In the genomic region with DNA sequence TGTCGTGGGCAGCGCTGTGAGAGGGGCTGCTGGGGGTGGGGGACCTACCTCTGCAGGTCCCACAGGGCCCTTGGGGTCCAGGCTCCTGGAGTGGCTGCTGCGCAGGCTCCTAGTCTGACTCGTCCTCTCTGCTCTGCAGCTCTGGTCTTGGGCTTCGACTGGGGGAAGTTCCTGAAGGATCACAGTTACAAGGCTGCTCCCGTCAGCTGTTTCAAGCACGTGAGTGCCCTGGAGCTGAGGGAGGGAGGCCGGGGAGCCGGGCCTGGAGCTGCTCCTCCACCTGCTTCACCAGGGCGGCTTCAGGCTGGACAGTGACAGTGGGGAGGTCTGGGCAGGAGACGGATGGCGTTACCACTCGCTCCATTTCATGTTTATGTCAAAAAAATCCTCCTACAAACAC, we compare ENCODE assay signal across 10 cellular contexts. TPM values are rescaled to one million over a fixed set of nuclear protein-coding genes. Genes with fewer than 3 reads are reported as not detected.
DNase-seq lines count a peak whose midpoint lies in the region; ATAC-seq, FAIRE-seq and TF ChIP-seq lines count a peak whose summit lies in the region.
"Had no signal": no experiment of that assay in that cellular context is flagged by ENCODE, and none has a peak within 500 bp of the region (broad histone marks: within the 10 kb centered on the region; RNA-seq: fewer than 3 reads in every experiment).

No MANE protein-coding gene starts in this region.

- TF ChIP-seq CTCF in K562 (IDR thresholded peaks at IDR 0.05 in 2 of 3, conservative IDR thresholded peaks at IDR 0.05 in 1 of 3; ENCODE audit: insufficient read depth in 2 of 3, low read depth in 1 of 3, low read length in 3 of 3): no peak
- TF ChIP-seq CTCF in kidney (IDR thresholded peaks at IDR 0.05; ENCODE audit: borderline replicate concordance, extremely low read depth, insufficient read depth): no peak
- TF ChIP-seq CTCF in upper lobe of right lung (IDR thresholded peaks at IDR 0.05): no peak
- TF ChIP-seq CTCF in SK-N-SH (IDR thresholded peaks at IDR 0.05): no peak

- H3K4me2 ChIP-seq in K562 (ENCODE audit: insufficient read depth, low read length) (no peak overlapping the region), SK-N-SH (no peak overlapping the region)

- H3K79me2 ChIP-seq in K562 (ENCODE audit: control insufficient read depth, insufficient read depth, low read length): no peaks in the 10 kb centered on the region
- no peaks in the 10 kb centered on the region for H3K79me2 ChIP-seq in SK-N-SH (ENCODE audit: insufficient read depth)

- 92% methylated on average over 9 of the region's 13 CpGs for WGBS in K562 (ENCODE audit: insufficient coverage, low coverage, missing lambda C conversion rate)
- 98% methylated on average over 5 of the region's 13 CpGs for WGBS in SK-N-SH (ENCODE audit: low lambda C conversion rate)

- H3K4me3 ChIP-seq in K562 (no peak overlapping the region), kidney (ENCODE audit: low read length in 2 of 2) (no peak overlapping the region), upper lobe of right lung (peak overlapping the region; percentile 23), SK-N-SH (ENCODE audit: low read depth in 2 of 2, low read length in 1 of 2) (no peak overlapping the region)

- no peak for DNase-seq in activated naive CD4-positive, alpha-beta T cell treated with anti-CD3 and anti-CD28 coated beads for 36 hours
- no peak for DNase-seq in activated naive CD4-positive, alpha-beta T cell (lab: John Stamatoyannopoulos, UW)
- DNase-seq in K562 (ENCODE audit: extremely low read depth in 1 of 4, low spot score in 3 of 4) (no peak), kidney (no peak), upper lobe of right lung (no peak), SW 1271 (lab: John Stamatoyannopoulos, UW) (no peak), SK-N-SH (no peak)
- DNase-seq: naive B cell had no signal

- intact Hi-C loops in activated naive CD4-positive, alpha-beta T cell treated with anti-CD3 and anti-CD28 coated beads for 36 hours (cut with micrococcal nuclease): loop anchor here (1.0 to 5.0 kb wide), 8 partner anchors 12 to 295 kb away; partner anchors contain the start of genes L3MBTL2 and RBX1
- intact Hi-C loops in K562 (cut with micrococcal nuclease) (no loop called here), kidney (cut with DNase I) (no loop called here), upper lobe of right lung (cut with DNase I) (no loop called here)

- H3K9me3 Mint-ChIP-seq in activated naive CD4-positive, alpha-beta T cell treated with anti-CD3 and anti-CD28 coated beads for 36 hours: no peaks in the 10 kb centered on the region
- H3K9me3 Mint-ChIP-seq: naive B cell had no signal

- H3K27ac ChIP-seq in K562 (ENCODE audit: extremely low read depth, low read depth, low read length): no peak overlapping the region
- H3K27ac ChIP-seq in kidney (ENCODE audit: low read depth in 2 of 2, low read length in 2 of 2): peak overlapping the region; percentile 0 to 22
- H3K27ac ChIP-seq in upper lobe of right lung: peak overlapping the region; percentile 81
- H3K27ac ChIP-seq in SK-N-SH (ENCODE audit: low read depth in 2 of 2, low read length in 1 of 2): no peak overlapping the region
- H3K27ac ChIP-seq: C4-2B had no signal

- BruUV-seq in K562 (replicated peaks; lab: Mats Ljungman, UMichigan): no TSS peak

- POLR2A ChIA-PET in K562 (lab: Yijun Ruan, JAX) (no interaction called here), SK-N-SH (lab: Yijun Ruan, JAX) (no interaction called here)

- no peaks in the 10 kb centered on the region for H3F3A ChIP-seq in SK-N-SH (replicated peaks; ENCODE audit: insufficient read depth)

- H3K27me3 Mint-ChIP-seq in activated naive CD4-positive, alpha-beta T cell treated with anti-CD3 and anti-CD28 coated beads for 36 hours (ENCODE audit: low read depth): no peaks in the 10 kb centered on the region
- H3K27me3 Mint-ChIP-seq: naive B cell had no signal

- H3K27ac Mint-ChIP-seq in activated naive CD4-positive, alpha-beta T cell treated with anti-CD3 and anti-CD28 coated beads for 36 hours: peak overlapping the region; percentile 90

- FAIRE-seq in K562 (lab: Jason Lieb, UNC) (no peak), kidney (lab: Jason Lieb, UNC) (no peak)

- H3K9me1 ChIP-seq in K562 (ENCODE audit: control insufficient read depth, insufficient read depth, low read length): peaks cover 3% of the 10 kb centered on the region

- TF ChIP-seq RAD21 in K562 (CRISPR knock-in tag; conservative IDR thresholded peaks at IDR 0.05 in 1 of 2, IDR thresholded peaks at IDR 0.05 in 1 of 2) (no peak), SK-N-SH (IDR thresholded peaks at IDR 0.05; ENCODE audit: low read length) (no peak)

- H2AFZ ChIP-seq in K562 (ENCODE audit: low read depth, low read length) (no peak overlapping the region), SK-N-SH (ENCODE audit: low read depth) (no peak overlapping the region)

- H3K27me3 ChIP-seq in K562 (ENCODE audit: control insufficient read depth in 2 of 2, insufficient read depth in 2 of 2, low read length in 2 of 2) (no peaks in the 10 kb centered on the region), upper lobe of right lung (no peaks in the 10 kb centered on the region), SK-N-SH (ENCODE audit: insufficient read depth) (no peaks in the 10 kb centered on the region)

- H3K4me1 Mint-ChIP-seq in activated naive CD4-positive, alpha-beta T cell treated with anti-CD3 and anti-CD28 coated beads for 36 hours (ENCODE audit: low read depth): peaks cover 28% of the 10 kb centered on the region

- H3K9ac ChIP-seq in K562 (ENCODE audit: insufficient read depth in 1 of 2, low read depth in 2 of 2, low read length in 2 of 2) (no peak overlapping the region; a peak in 1 of 4 replicates), kidney (ENCODE audit: low read length in 2 of 2) (peak overlapping the region in 1 of 2 donors; percentile 34), SK-N-SH (no peak overlapping the region)

- no peaks in the 10 kb centered on the region for H3K9me2 ChIP-seq in SK-N-SH

- no peak for TF ChIP-seq POLR2A in K562 (conservative IDR thresholded peaks at IDR 0.05)

- H4K20me1 ChIP-seq in K562 (replicated peaks; ENCODE audit: control insufficient read depth, insufficient read depth, low read length) (no peaks in the 10 kb centered on the region), SK-N-SH (ENCODE audit: insufficient read depth) (no peaks in the 10 kb centered on the region)

- peaks cover 40% of the 10 kb centered on the region for H3K36me3 Mint-ChIP-seq in activated naive CD4-positive, alpha-beta T cell treated with anti-CD3 and anti-CD28 coated beads for 36 hours (ENCODE audit: low read depth)

- H3K4me1 ChIP-seq in K562 (replicated peaks in 1 of 2; ENCODE audit: control insufficient read depth in 2 of 2, insufficient read depth in 2 of 2, low read length in 2 of 2) (peaks cover 2 to 9% of the 10 kb centered on the region in 2 experiments; a peak in 2 of 5 replicates), kidney (ENCODE audit: control insufficient read depth in 1 of 2, insufficient read depth in 1 of 2, low read depth in 1 of 2, low read length in 2 of 2) (no peaks in the 10 kb centered on the region), upper lobe of right lung (peaks cover 20% of the 10 kb centered on the region), SK-N-SH (ENCODE audit: control insufficient read depth in 1 of 2, insufficient read depth in 2 of 2, low read depth in 1 of 2, low read length in 1 of 2) (no peaks in the 10 kb centered on the region)

- peaks cover 3% of the 10 kb centered on the region; the same call in 1 of the 2 replicates for H3K9me3 ChIP-seq in K562 (replicated peaks; ENCODE audit: control insufficient read depth, insufficient read depth, low read depth, low read length)
- H3K9me3 ChIP-seq in kidney (ENCODE audit: control insufficient read depth in 1 of 2, low read length in 2 of 2): no peaks in the 10 kb centered on the region
- no peaks in the 10 kb centered on the region for H3K9me3 ChIP-seq in upper lobe of right lung
- no peaks in the 10 kb centered on the region for H3K9me3 ChIP-seq in SK-N-SH

- H3K4me3 Mint-ChIP-seq in activated naive CD4-positive, alpha-beta T cell treated with anti-CD3 and anti-CD28 coated beads for 36 hours: peak overlapping the region; percentile 47

- TF ChIP-seq EP300 in K562 (IDR thresholded peaks at IDR 0.05; ENCODE audit: low read length) (no peak), SK-N-SH (IDR thresholded peaks at IDR 0.05; ENCODE audit: borderline replicate concordance in 1 of 2, low read depth in 1 of 2, low read length in 1 of 2) (no peak)

- H3K36me3 ChIP-seq in K562 (ENCODE audit: control insufficient read depth, insufficient read depth, low read length): peaks cover 55% of the 10 kb centered on the region; the same call in 2 of the 3 replicates
- peaks cover 14 to 28% of the 10 kb centered on the region in 2 donors for H3K36me3 ChIP-seq in kidney (ENCODE audit: control insufficient read depth in 1 of 2, insufficient read depth in 2 of 2, low read length in 2 of 2)
- peaks cover 43% of the 10 kb centered on the region for H3K36me3 ChIP-seq in upper lobe of right lung
- H3K36me3 ChIP-seq in SK-N-SH (replicated peaks in 1 of 2; ENCODE audit: control insufficient read depth in 1 of 2, insufficient read depth in 2 of 2, low read length in 1 of 2): peaks cover 0 to 12% of the 10 kb centered on the region in 2 experiments

- no peak for ATAC-seq in K562
- peak; percentile 50 for ATAC-seq in upper lobe of right lung
- ATAC-seq in GM21717 (IDR thresholded peaks at IDR 0.05; ENCODE audit: unreplicated experiment): no peak

- CTCF ChIA-PET in activated naive CD4-positive, alpha-beta T cell treated with anti-CD3 and anti-CD28 coated beads for 36 hours (lab: Charles Lee): interaction anchor here (1.1 kb wide), 2 partner anchors 20 to 294 kb away, joined by 4 to 5 read pairs; no protein-coding TSS in a partner anchor
- CTCF ChIA-PET in K562 (lab: Yijun Ruan, JAX; ENCODE audit: low intra/inter-chr PET ratio): no interaction called here
- CTCF ChIA-PET in SK-N-SH (lab: Yijun Ruan, JAX): no interaction called here

- in situ Hi-C loops in K562 (cut with MboI): no loop called here

RNA-seq across cellular contexts. Expression of gene L3MBTL2, which starts 11.9 kb away (rescaled TPM):
- 10 to 100 TPM; 19.4 to 22.3 TPM for total RNA-seq in activated naive CD4-positive, alpha-beta T cell treated with anti-CD3 and anti-CD28 coated beads for 36 hours
- total RNA-seq in K562 (2011; cell fraction: chromatin; rRNA removed; ENCODE audit: low replicate concordance): 30.3 and 60.3 TPM in 2 replicates
- total RNA-seq in K562 (2011; cell fraction: nucleolus; rRNA removed): 35.0 and 35.3 TPM in 2 replicates
- total RNA-seq in K562 (2011; cell fraction: nucleoplasm; rRNA removed): 28.8 and 30.5 TPM in 2 replicates
- total RNA-seq in K562 (2014; rRNA removed) (16.7 and 23.0 TPM in 2 replicates), K562 (2014; rRNA removed; fragmentation: Illumina TruSeq; extraction: Trizol) (12.9 and 14.7 TPM in 2 replicates), K562 (2015; rRNA removed; fragmentation: Illumina TruSeq; extraction: Trizol) (18.6 and 19.1 TPM in 2 replicates), K562 (2021) (21.6 and 23.1 TPM in 2 replicates), kidney (25.1 TPM), upper lobe of right lung (24.0 TPM)
- polyA plus RNA-seq in K562 (2011; rRNA removed) (15.7 and 17.2 TPM in 2 replicates), K562 (2014; fragmentation: Illumina TruSeq; extraction: Trizol) (20.6 and 23.0 TPM in 2 replicates), K562 (2014; fragmentation: Nextera tagmentation; extraction: Ambion mirVana) (10 to 100 TPM; 10.3 to 21.0 TPM), K562 (2014; rRNA removed) (18.8 and 20.5 TPM in 2 replicates), kidney (ENCODE audit: insufficient read depth, low read depth, low replicate concordance) (16.4 TPM), SK-N-SH (2012; rRNA removed) (11.8 and 13.3 TPM in 2 replicates)
- polyA plus RNA-seq in K562 (2011; cell fraction: cytosol; rRNA removed): 15.2 and 20.4 TPM in 2 replicates
- polyA plus RNA-seq in K562 (2011; cell fraction: nucleus; rRNA removed): 25.9 and 35.9 TPM in 2 replicates
- 16.3 and 16.5 TPM in 2 replicates for polyA plus RNA-seq in K562 (2012)
- polyA minus RNA-seq in K562 (2011; rRNA and poly(A)+ RNA removed): 19.2 and 24.6 TPM in 2 replicates
- polyA minus RNA-seq in K562 (2011; cell fraction: cytosol; rRNA and poly(A)+ RNA removed): 10.3 and 12.2 TPM in 2 replicates
- 11.6 and 16.6 TPM in 2 replicates for polyA minus RNA-seq in K562 (2011; cell fraction: nucleus; rRNA and poly(A)+ RNA removed)
- 9.0 and 9.7 TPM in 2 replicates for polyA plus RNA-seq in SK-N-SH (2012; cell fraction: cytosol; rRNA removed)
- 17.0 and 21.0 TPM in 2 replicates for polyA plus RNA-seq in SK-N-SH (2012; cell fraction: nucleus; rRNA removed)

RNA-seq across cellular contexts. Expression of gene CHADL, which starts 23.7 kb away (rescaled TPM):
- total RNA-seq in activated naive CD4-positive, alpha-beta T cell treated with anti-CD3 and anti-CD28 coated beads for 36 hours: under 1 TPM in 1 of 2 experiments, not detected in 1; 0.17 TPM
- total RNA-seq in K562 (2011; cell fraction: chromatin; rRNA removed; ENCODE audit: low replicate concordance): not detected in 2 replicates
- 0.39 TPM in 1 of 2 replicates, not detected in the other for total RNA-seq in K562 (2011; cell fraction: nucleolus; rRNA removed)
- not detected in 2 replicates for total RNA-seq in K562 (2011; cell fraction: nucleoplasm; rRNA removed)
- total RNA-seq in K562 (2014; rRNA removed): not detected in 2 replicates
- total RNA-seq in K562 (2014; rRNA removed; fragmentation: Illumina TruSeq; extraction: Trizol): not detected in 2 replicates
- not detected in 2 replicates for total RNA-seq in K562 (2015; rRNA removed; fragmentation: Illumina TruSeq; extraction: Trizol)
- total RNA-seq in K562 (2021): not detected in 2 replicates
- not detected in 2 replicates for polyA plus RNA-seq in K562 (2011; rRNA removed)
- not detected in 2 replicates for polyA plus RNA-seq in K562 (2011; cell fraction: cytosol; rRNA removed)
- not detected in 2 replicates for polyA plus RNA-seq in K562 (2011; cell fraction: nucleus; rRNA removed)
- not detected in 2 replicates for polyA plus RNA-seq in K562 (2012)
- polyA plus RNA-seq in K562 (2014; fragmentation: Illumina TruSeq; extraction: Trizol): not detected in 2 replicates
- polyA plus RNA-seq in K562 (2014; fragmentation: Nextera tagmentation; extraction: Ambion mirVana): not detected
- not detected in 2 replicates for polyA plus RNA-seq in K562 (2014; rRNA removed)
- polyA minus RNA-seq in K562 (2011; rRNA and poly(A)+ RNA removed): not detected in 2 replicates
- not detected in 2 replicates for polyA minus RNA-seq in K562 (2011; cell fraction: cytosol; rRNA and poly(A)+ RNA removed)
- polyA minus RNA-seq in K562 (2011; cell fraction: nucleus; rRNA and poly(A)+ RNA removed): not detected in 2 replicates
- 2.7 TPM for total RNA-seq in kidney
- 4.8 TPM for polyA plus RNA-seq in kidney (ENCODE audit: insufficient read depth, low read depth, low replicate concordance)
- total RNA-seq in upper lobe of right lung: 3.4 TPM
- polyA plus RNA-seq in SK-N-SH (2012; rRNA removed): 0.03 and 0.08 TPM in 2 replicates
- 0.01 and 0.08 TPM in 2 replicates for polyA plus RNA-seq in SK-N-SH (2012; cell fraction: cytosol; rRNA removed)
- 0.69 and 0.72 TPM in 2 replicates for polyA plus RNA-seq in SK-N-SH (2012; cell fraction: nucleus; rRNA removed)

Comparison
In these comparisons a context has a peak if more than half of its experiments do, and no peak if none do; other contexts are left out.
1. H3K27ac ChIP-seq: peak in kidney (2 of 2) and upper lobe of right lung (single experiment); none in K562 (single experiment) and SK-N-SH (0 of 2).